Comparison of ENCODE assay signal across 25 cellular contexts in genomic region chr16:1026784-1027415, GRCh38. TPM values are rescaled to one million over a fixed set of nuclear protein-coding genes. Genes with fewer than 3 reads are reported as not detected.
DNase-seq lines count a peak whose midpoint lies in the region; ATAC-seq and TF ChIP-seq lines count a peak whose summit lies in the region.
"Had no signal": no experiment of that assay in that cellular context is flagged by ENCODE, and none has a peak within 500 bp of the region (broad histone marks: within the 10 kb centered on the region; RNA-seq: fewer than 3 reads in every experiment).

No MANE protein-coding gene starts in this region.

- H3K27me3 ChIP-seq in breast epithelium (peaks cover 8 to 89% of the 10 kb centered on the region in 2 donors), osteoblast (ENCODE audit: insufficient read depth, low read length) (peaks cover 21% of the 10 kb centered on the region)
- H3K27me3 ChIP-seq: ascending aorta, pancreas had no signal

- peaks cover 0 to 7% of the 10 kb centered on the region in 2 donors for H3K4me1 ChIP-seq in breast epithelium
- no peaks in the 10 kb centered on the region for H3K4me1 ChIP-seq in osteoblast (ENCODE audit: insufficient read depth, low read length)
- H3K4me1 ChIP-seq: ascending aorta, pancreas had no signal

- peak overlapping the region; percentile 19 to 36 for H3K27ac ChIP-seq in breast epithelium
- no peak overlapping the region for H3K27ac ChIP-seq in osteoblast (ENCODE audit: low read depth, low read length)
- no peak overlapping the region for H3K27ac ChIP-seq in RWPE1
- H3K27ac ChIP-seq: ascending aorta, esophagus squamous epithelium, pancreas, SJSA1 had no signal

- no peaks in the 10 kb centered on the region for H3K9me3 Mint-ChIP-seq in MCF 10A (ENCODE audit: unreplicated experiment)
- H3K9me3 Mint-ChIP-seq: activated naive CD4-positive, alpha-beta T cell treated with anti-CD3 and anti-CD28 coated beads for 36 hours had no signal

- H3K9me3 ChIP-seq in breast epithelium: no peaks in the 10 kb centered on the region
- no peaks in the 10 kb centered on the region for H3K9me3 ChIP-seq in osteoblast (ENCODE audit: low read depth, low read length)
- H3K9me3 ChIP-seq: ascending aorta, esophagus squamous epithelium, pancreas, SJSA1 had no signal

- H3K4me3 ChIP-seq in breast epithelium (peak overlapping the region in 2 of 3 donors; percentile 7 to 15), osteoblast (ENCODE audit: insufficient read depth, low read length) (no peak overlapping the region)
- H3K4me3 ChIP-seq: ascending aorta, esophagus squamous epithelium, lung, pancreas, SJSA1 had no signal

- no peak overlapping the region for H3K4me3 Mint-ChIP-seq in MCF 10A (ENCODE audit: unreplicated experiment)
- H3K4me3 Mint-ChIP-seq: activated naive CD4-positive, alpha-beta T cell treated with anti-CD3 and anti-CD28 coated beads for 36 hours; B cell; T-helper 17 cell had no signal

- CTCF ChIA-PET in MCF 10A (lab: Yijun Ruan, JAX) (no interaction called here), RWPE1 (lab: Yijun Ruan, JAX) (interaction anchor here (0.8 to 1.0 kb wide), 2 partner anchors 28 to 30 kb away, joined by 3 read pairs; no protein-coding TSS in a partner anchor)

- intact Hi-C loops in breast epithelium (cut with DNase I; ENCODE audit: low total_unique reads): no loop called here
- intact Hi-C loops in MCF 10A (cut with micrococcal nuclease): no loop called here

- H3K27me3 Mint-ChIP-seq in MCF 10A (ENCODE audit: insufficient read depth, unreplicated experiment): peaks cover 20% of the 10 kb centered on the region
- H3K27me3 Mint-ChIP-seq: B cell had no signal

- H3K4me1 Mint-ChIP-seq in MCF 10A (ENCODE audit: insufficient read depth, unreplicated experiment): peaks cover 9% of the 10 kb centered on the region
- H3K4me1 Mint-ChIP-seq: B cell had no signal

- TF ChIP-seq CTCF in breast epithelium (IDR thresholded peaks at IDR 0.05) (no peak), MCF 10A (IDR thresholded peaks at IDR 0.05; ENCODE audit: unreplicated experiment) (no peak), osteoblast (IDR thresholded peaks at IDR 0.05; ENCODE audit: extremely low read depth, low read depth, low read length) (no peak), RWPE1 (conservative IDR thresholded peaks at IDR 0.05; ENCODE audit: low read depth) (no peak)

- H3K36me3 ChIP-seq in breast epithelium (no peaks in the 10 kb centered on the region), osteoblast (ENCODE audit: insufficient read depth, low read length) (no peaks in the 10 kb centered on the region)
- H3K36me3 ChIP-seq: ascending aorta, esophagus squamous epithelium, pancreas, SJSA1 had no signal

- DNase-seq in breast epithelium (ENCODE audit: low spot score in 2 of 2): peak in 1 of 2 donors; percentile 51
- no peak for DNase-seq in MCF 10A (ENCODE audit: unreplicated experiment)
- peak; percentile 6 for DNase-seq in iris pigment epithelial cell (ENCODE audit: low read depth)
- DNase-seq in osteoblast (ENCODE audit: insufficient read length, low spot score, missing footprints): peak; percentile 96
- DNase-seq in RWPE1 (ENCODE audit: low spot score): no peak
- DNase-seq in effector CD8-positive, alpha-beta T cell (lab: John Stamatoyannopoulos, UW): no peak
- no peak for DNase-seq in RPMI8226
- DNase-seq: activated CD4-positive, alpha-beta T cell treated with anti-CD3 and anti-CD28 coated beads for 4 hours; activated naive CD4-positive, alpha-beta T cell treated with anti-CD3 and anti-CD28 coated beads for 36 hours; activated T-cell treated with anti-CD3 and anti-CD28 coated beads, Interleukin-2, amount 50 U/mL, for 48 hours; cerebellar nuclear complex; DMS79 treated with DMSO at 0.1 percent for 48 hours; effector memory CD4-positive, alpha-beta T cell; esophagus squamous epithelium; kidney; NCI-H1105 treated with DMSO at 0.1 percent for 48 hours; NCI-H2081 treated with DMSO at 0.1 percent for 48 hours; NCI-H446 treated with DMSO at 0.1 percent for 48 hours; pancreas; T-helper 17 cell had no signal

- no peak for ATAC-seq in GM19463 (IDR thresholded peaks at IDR 0.05; ENCODE audit: unreplicated experiment)
- ATAC-seq: pancreas, T-helper 17 cell had no signal

- H3K79me2 ChIP-seq in osteoblast (ENCODE audit: insufficient read depth, low read length): no peaks in the 10 kb centered on the region

- BruUV-seq in MCF 10A (replicated peaks; lab: Mats Ljungman, UMichigan): no TSS peak

- no peak overlapping the region for H3K4me2 ChIP-seq in osteoblast (ENCODE audit: insufficient read depth, low read length)

- TF ChIP-seq POLR2A in breast epithelium (IDR thresholded peaks at IDR 0.05): no peak

- no peak overlapping the region for H2AFZ ChIP-seq in osteoblast (ENCODE audit: low read length)

- no peaks in the 10 kb centered on the region for H4K20me1 ChIP-seq in osteoblast (ENCODE audit: insufficient read depth, low read length)

- no peak overlapping the region for H3K27ac Mint-ChIP-seq in MCF 10A (ENCODE audit: low read depth, unreplicated experiment)
- H3K27ac Mint-ChIP-seq: activated naive CD4-positive, alpha-beta T cell treated with anti-CD3 and anti-CD28 coated beads for 36 hours; B cell; T-helper 17 cell had no signal

- POLR2A ChIA-PET in MCF 10A (lab: Yijun Ruan, JAX): interaction anchor here (1.4 kb wide), 1 partner anchor 10 kb away, joined by 4 read pairs; no protein-coding TSS in a partner anchor
- POLR2A ChIA-PET in RWPE1 (lab: Yijun Ruan, JAX; ENCODE audit: low non-redundant PET): no interaction called here

- no peaks in the 10 kb centered on the region for H3K36me3 Mint-ChIP-seq in MCF 10A (ENCODE audit: insufficient read depth, unreplicated experiment)

RNA-seq across cellular contexts. Expression of gene SOX8, which starts 45.3 kb away (rescaled TPM):
- 1 to 10 TPM in 2 of 3 donors, under 1 TPM in 1; 0.32 to 6.6 (median 1.3) TPM for total RNA-seq in breast epithelium
- not detected in 2 replicates for total RNA-seq in MCF 10A (2022)
- under 0.01 TPM in 1 of 2 replicates, not detected in the other for total RNA-seq in osteoblast

RNA-seq across cellular contexts. Expression of gene SSTR5, which starts 45.6 kb away (rescaled TPM):
- total RNA-seq in breast epithelium (not detected), MCF 10A (2022) (not detected in 2 replicates), osteoblast (not detected in 2 replicates)
- total RNA-seq: activated naive CD4-positive, alpha-beta T cell treated with anti-CD3 and anti-CD28 coated beads for 36 hours; ascending aorta; B cell; esophagus squamous epithelium; SJSA1; T-helper 17 cell had no signal

RNA-seq across cellular contexts. Expression of gene LMF1, which starts 56.1 kb away (rescaled TPM):
- total RNA-seq in breast epithelium (10 to 100 TPM; 14.1 to 26.4 (median 21.4) TPM), MCF 10A (2022) (9.9 and 11.2 TPM in 2 replicates), osteoblast (25.3 and 35.8 TPM in 2 replicates)

Comparison
In these comparisons a context has a peak if more than half of its experiments do, and no peak if none do; other contexts are left out.
1. DNase-seq: peak in iris pigment epithelial cell (single experiment) and osteoblast (single experiment); none in MCF 10A (single experiment), RWPE1 (single experiment), effector CD8-positive, alpha-beta T cell (single experiment) and RPMI8226 (single experiment).
2. H3K27ac ChIP-seq: peak in breast epithelium (2 of 2); none in osteoblast (single experiment) and RWPE1 (single experiment).